15 cellular contexts compared by ENCODE assay signal in genomic region chr4:2046031-2046961, GRCh38. TPM values are rescaled to one million over a fixed set of nuclear protein-coding genes. Genes with fewer than 3 reads are reported as not detected.
A peak's percentile ranks its signal among the peaks of the same experiment; 100 is the strongest.
DNase-seq lines count a peak whose midpoint lies in the region; ATAC-seq, FAIRE-seq and TF ChIP-seq lines count a peak whose summit lies in the region.
"Had no signal": no experiment of that assay in that cellular context is flagged by ENCODE, and none has a peak within 500 bp of the region (broad histone marks: within the 10 kb centered on the region; RNA-seq: fewer than 3 reads in every experiment).

No MANE protein-coding gene starts in this region.

- ATAC-seq in WTC11 = no peak
- no peak for ATAC-seq in GM18868 (IDR thresholded peaks at IDR 0.05; ENCODE audit: unreplicated experiment)
- ATAC-seq in natural killer cell treated with Interleukin-12 subunit alpha and Interleukin-12 subunit beta and Interleukin-15 and Interleukin-18, amount 100 ng/mL, for 72 hours = no peak
- no peak for ATAC-seq in GM18907 (IDR thresholded peaks at IDR 0.05; ENCODE audit: unreplicated experiment)
- ATAC-seq: activated naive CD8-positive, alpha-beta T cell treated with anti-CD3 and anti-CD28 coated beads, Interleukin-2, amount 50 U/mL, for 24 hours had no signal

- H3K4me2 ChIP-seq in BLaER1 treated with 17β-estradiol and CSF1 and Interleukin-3, amounts not matched to agents 10 nM and 100 nM = peak overlapping the region; percentile 60 to 93 (median 74)
- H3K4me2 ChIP-seq in osteoblast (ENCODE audit: insufficient read depth, low read length) = no peak overlapping the region
- H3K4me2 ChIP-seq: hepatocyte had no signal

- peak; percentile 25 for DNase-seq in GM12891 (ENCODE audit: insufficient read length, low spot score)
- no peak for DNase-seq in WTC11 (ENCODE audit: low spot score)
- DNase-seq in osteoblast (ENCODE audit: insufficient read length, low spot score, missing footprints) = peak; percentile 78
- no peak for DNase-seq in natural killer cell treated with Interleukin-12 subunit alpha and Interleukin-12 subunit beta and Interleukin-15 and Interleukin-18, amount 100 ng/mL, for 72 hours (ENCODE audit: low spot score)
- DNase-seq: activated CD4-positive, alpha-beta T cell treated with anti-CD3 and anti-CD28 coated beads, Interleukin-2, amount 50 U/mL, for 1 hour; activated naive CD8-positive, alpha-beta T cell treated with anti-CD3 and anti-CD28 coated beads, Interleukin-2, amount 50 U/mL, for 24 hours; activated T-cell treated with anti-CD3 and anti-CD28 coated beads, Interleukin-2, amount 50 U/mL, for 48 hours; CD4-positive, CD25-positive, alpha-beta regulatory T cell; nucleus accumbens; stimulated activated CD4-positive, alpha-beta T cell treated with anti-CD3 and anti-CD28 coated beads, Interleukin-4, amount 100 ng/mL, for 4 hours; thyroid gland had no signal

- CTCF ChIA-PET in WTC11 (lab: Charles Lee) = interaction anchor here (0.7 kb wide), 1 partner anchor 106 kb away, joined by 3 read pairs; no protein-coding TSS in a partner anchor

- H2AFZ ChIP-seq in osteoblast (ENCODE audit: low read length) = no peak overlapping the region
- H2AFZ ChIP-seq: hepatocyte had no signal

- H3K27me3 Mint-ChIP-seq in WTC11 (ENCODE audit: low read depth) = peaks cover 44% of the 10 kb centered on the region
- peaks cover 0 to 13% of the 10 kb centered on the region in 2 donors for H3K27me3 Mint-ChIP-seq in natural killer cell treated with Interleukin-12 subunit alpha and Interleukin-12 subunit beta and Interleukin-15 and Interleukin-18, amount 100 ng/mL, for 72 hours

- no peak for TF ChIP-seq CTCF in WTC11 (IDR thresholded peaks at IDR 0.05)
- no peak for TF ChIP-seq CTCF in osteoblast (IDR thresholded peaks at IDR 0.05; ENCODE audit: extremely low read depth, low read depth, low read length)

- H3K4me3 ChIP-seq in BLaER1 treated with 17β-estradiol and CSF1 and Interleukin-3, amounts not matched to agents 10 nM and 100 nM = peak overlapping the region in 3 of 10 experiments; percentile 32 to 52 (median 41); a peak in 4 of 20 replicates
- no peak overlapping the region for H3K4me3 ChIP-seq in osteoblast (ENCODE audit: insufficient read depth, low read length)
- H3K4me3 ChIP-seq: hepatocyte, thyroid gland had no signal

- no peak for FAIRE-seq in GM12891 (lab: Jason Lieb, UNC)

- peaks cover 26 to 53% (median 47%) of the 10 kb centered on the region in 10 experiments; a peak in 19 of 20 replicates for H3K4me1 ChIP-seq in BLaER1 treated with 17β-estradiol and CSF1 and Interleukin-3, amounts not matched to agents 10 nM and 100 nM
- H3K4me1 ChIP-seq in osteoblast (ENCODE audit: insufficient read depth, low read length) = peaks cover 4% of the 10 kb centered on the region

- peaks cover 4% of the 10 kb centered on the region for H3K4me1 Mint-ChIP-seq in WTC11
- H3K4me1 Mint-ChIP-seq in natural killer cell treated with Interleukin-12 subunit alpha and Interleukin-12 subunit beta and Interleukin-15 and Interleukin-18, amount 100 ng/mL, for 72 hours (ENCODE audit: low read depth in 2 of 2) = peaks cover 0 to 3% of the 10 kb centered on the region in 2 donors

- no peaks in the 10 kb centered on the region for H3K9me3 Mint-ChIP-seq in WTC11
- no peaks in the 10 kb centered on the region for H3K9me3 Mint-ChIP-seq in natural killer cell treated with Interleukin-12 subunit alpha and Interleukin-12 subunit beta and Interleukin-15 and Interleukin-18, amount 100 ng/mL, for 72 hours
- H3K9me3 Mint-ChIP-seq: activated naive CD8-positive, alpha-beta T cell treated with anti-CD3 and anti-CD28 coated beads, Interleukin-2, amount 50 U/mL, for 24 hours had no signal

- POLR2A ChIA-PET in WTC11 (lab: Charles Lee) = no interaction called here

- no peaks in the 10 kb centered on the region for H3K36me3 Mint-ChIP-seq in WTC11
- H3K36me3 Mint-ChIP-seq in natural killer cell treated with Interleukin-12 subunit alpha and Interleukin-12 subunit beta and Interleukin-15 and Interleukin-18, amount 100 ng/mL, for 72 hours = no peaks in the 10 kb centered on the region
- H3K36me3 Mint-ChIP-seq: CD4-positive, CD25-positive, alpha-beta regulatory T cell had no signal

- peak overlapping the region in 6 of 11 experiments; percentile 26 to 59 (median 36); a peak in 8 of 22 replicates for H3K9ac ChIP-seq in BLaER1 treated with 17β-estradiol and CSF1 and Interleukin-3, amounts not matched to agents 10 nM and 100 nM

- H3K27ac Mint-ChIP-seq in WTC11 = no peak overlapping the region
- no peak overlapping the region for H3K27ac Mint-ChIP-seq in natural killer cell treated with Interleukin-12 subunit alpha and Interleukin-12 subunit beta and Interleukin-15 and Interleukin-18, amount 100 ng/mL, for 72 hours
- H3K27ac Mint-ChIP-seq: activated naive CD8-positive, alpha-beta T cell treated with anti-CD3 and anti-CD28 coated beads, Interleukin-2, amount 50 U/mL, for 24 hours had no signal

- no peak overlapping the region; a peak in 1 of 22 replicates for H3K27ac ChIP-seq in BLaER1 treated with 17β-estradiol and CSF1 and Interleukin-3, amounts not matched to agents 10 nM and 100 nM
- H3K27ac ChIP-seq in osteoblast (ENCODE audit: low read depth, low read length) = no peak overlapping the region
- H3K27ac ChIP-seq: hepatocyte, thyroid gland had no signal

- H3K4me3 Mint-ChIP-seq in WTC11 = no peak overlapping the region
- H3K4me3 Mint-ChIP-seq in natural killer cell treated with Interleukin-12 subunit alpha and Interleukin-12 subunit beta and Interleukin-15 and Interleukin-18, amount 100 ng/mL, for 72 hours = no peak overlapping the region
- H3K4me3 Mint-ChIP-seq: activated naive CD8-positive, alpha-beta T cell treated with anti-CD3 and anti-CD28 coated beads, Interleukin-2, amount 50 U/mL, for 24 hours had no signal

- peaks cover 14 to 46% (median 37%) of the 10 kb centered on the region in 11 experiments for H4K20me1 ChIP-seq in BLaER1 treated with 17β-estradiol and CSF1 and Interleukin-3, amounts not matched to agents 10 nM and 100 nM
- peaks cover 3% of the 10 kb centered on the region for H4K20me1 ChIP-seq in osteoblast (ENCODE audit: insufficient read depth, low read length)

- no peak for TF ChIP-seq POLR2A in GM12891 (IDR thresholded peaks at IDR 0.05; ENCODE audit: low read depth, low read length)

- H3K79me2 ChIP-seq in osteoblast (ENCODE audit: insufficient read depth, low read length) = no peaks in the 10 kb centered on the region
- H3K79me2 ChIP-seq: hepatocyte had no signal

- H3K27me3 ChIP-seq in BLaER1 treated with 17β-estradiol and CSF1 and Interleukin-3, amounts not matched to agents 10 nM and 100 nM = peaks cover 5 to 34% (median 13%) of the 10 kb centered on the region in 11 experiments
- H3K27me3 ChIP-seq in osteoblast (ENCODE audit: insufficient read depth, low read length) = peaks cover 18% of the 10 kb centered on the region

- peaks cover 0 to 14% (median 10%) of the 10 kb centered on the region in 11 experiments; a peak in 10 of 22 replicates for H3K36me3 ChIP-seq in BLaER1 treated with 17β-estradiol and CSF1 and Interleukin-3, amounts not matched to agents 10 nM and 100 nM
- H3K36me3 ChIP-seq in osteoblast (ENCODE audit: insufficient read depth, low read length) = no peaks in the 10 kb centered on the region
- H3K36me3 ChIP-seq: thyroid gland had no signal

- peaks cover 0 to 7% (median 0%) of the 10 kb centered on the region in 11 experiments; a peak in 1 of 22 replicates for H3K9me3 ChIP-seq in BLaER1 treated with 17β-estradiol and CSF1 and Interleukin-3, amounts not matched to agents 10 nM and 100 nM (replicated peaks in 1 of 11)
- no peaks in the 10 kb centered on the region for H3K9me3 ChIP-seq in osteoblast (ENCODE audit: low read depth, low read length)
- H3K9me3 ChIP-seq: thyroid gland had no signal

TF ChIP-seq in GM12891, 5 proteins besides CTCF, POLR2A, EP300 and RAD21:
- no peak for TF ChIP-seq POU2F2 (IDR thresholded peaks at IDR 0.05; ENCODE audit: low read depth, low read length)
- TF ChIP-seq SPI1 (IDR thresholded peaks at IDR 0.05; ENCODE audit: low read depth, low read length) = no peak
- TF ChIP-seq POLR2AphosphoS5 (IDR thresholded peaks at IDR 0.05; ENCODE audit: low read depth, low read length) = no peak
- TF ChIP-seq TAF1 (IDR thresholded peaks at IDR 0.05; ENCODE audit: low read depth, low read length) = no peak
- TF ChIP-seq PAX5 (IDR thresholded peaks at IDR 0.05; ENCODE audit: insufficient read depth, low read length, severe bottlenecking) = no peak

TF ChIP-seq in WTC11, 78 proteins besides CTCF, POLR2A, EP300 and RAD21:
- 0 out of 2 replicates have a peak, but pooled peaks have one; percentile 18 for TF ChIP-seq ZNF121 (CRISPR knock-in tag; IDR thresholded peaks at IDR 0.05)
- no peak for TF ChIP-seq SMAD4 (CRISPR knock-in tag; IDR thresholded peaks at IDR 0.05)
TF ChIP-seq in WTC11: peak in this region for 1.

RNA-seq across cellular contexts. Expression of gene NAT8L, which starts 12.8 kb away (rescaled TPM):
- 0.09 TPM for polyA plus RNA-seq in GM12891 (2012; ENCODE audit: low read depth, missing spikeins)
- total RNA-seq in WTC11 (2021) (19.7 to 20.2 TPM (median 20.0 TPM) in 3 replicates), osteoblast (under 0.01 TPM in 2 replicates)
- under 1 TPM; 0.05 to 0.08 TPM for total RNA-seq in natural killer cell treated with Interleukin-12 subunit alpha and Interleukin-12 subunit beta and Interleukin-15 and Interleukin-18, amount 100 ng/mL, for 72 hours

RNA-seq across cellular contexts. Expression of gene NELFA, which starts 37.5 kb away (rescaled TPM):
- 18.5 TPM for polyA plus RNA-seq in GM12891 (2012; ENCODE audit: low read depth, missing spikeins)
- total RNA-seq in WTC11 (2021) (63.3 to 72.6 TPM (median 69.2 TPM) in 3 replicates), osteoblast (19.2 and 19.9 TPM in 2 replicates)
- total RNA-seq in natural killer cell treated with Interleukin-12 subunit alpha and Interleukin-12 subunit beta and Interleukin-15 and Interleukin-18, amount 100 ng/mL, for 72 hours = 10 to 100 TPM; 29.6 to 59.3 TPM

Comparison
In these comparisons a context has a peak if more than half of its experiments do, and no peak if none do; other contexts are left out.
1. DNase-seq: peak in GM12891 (single experiment) and osteoblast (single experiment); none in WTC11 (single experiment) and natural killer cell treated with Interleukin-12 subunit alpha and Interleukin-12 subunit beta and Interleukin-15 and Interleukin-18, amount 100 ng/mL, for 72 hours (single experiment).
2. RNA of gene NAT8L, which starts 12.8 kb away (total RNA-seq): 19.7 to 20.2 TPM in WTC11; 0.05 to 0.08 TPM in natural killer cell treated with Interleukin-12 subunit alpha and Interleukin-12 subunit beta and Interleukin-15 and Interleukin-18, amount 100 ng/mL, for 72 hours and under 0.01 TPM in osteoblast; every median in the first group is over 10 times any median in the second.